In genomic region chr17:81917565-81918332, GRCh38 we compare ENCODE assay signal across 1 cellular context.
TF ChIP-seq lines count a peak whose summit lies in the region.

Gene SIRT7 (minus strand): TSS chr17:81918176. CDS start chr17:81918131, 45 bp downstream.

TF ChIP-seq in HepG2, 621 proteins besides CTCF, POLR2A, EP300 and RAD21 (continued from another document and continues in another):
- TF ChIP-seq PAXIP1 (CRISPR knock-in tag; conservative IDR thresholded peaks at IDR 0.05), result no peak
- TF ChIP-seq ZNF431 (CRISPR knock-in tag; IDR thresholded peaks at IDR 0.05; ENCODE audit: borderline replicate concordance, low read depth), result peak; percentile 54; the same call in 1 of the 2 replicates
- no peak for TF ChIP-seq ZNF33A (CRISPR knock-in tag; IDR thresholded peaks at IDR 0.05; ENCODE audit: borderline replicate concordance)
- TF ChIP-seq RERE (CRISPR knock-in tag; IDR thresholded peaks at IDR 0.05; ENCODE audit: low read depth), result no peak
- TF ChIP-seq HOXA7 (CRISPR knock-in tag; IDR thresholded peaks at IDR 0.05), result no peak
- TF ChIP-seq ARID5B (CRISPR knock-in tag; IDR thresholded peaks at IDR 0.05), result no peak; the same call in 1 of the 2 replicates
- no peak for TF ChIP-seq SRF (IDR thresholded peaks at IDR 0.05; ENCODE audit: low read depth, low read length)
- TF ChIP-seq CENPT (CRISPR knock-in tag; IDR thresholded peaks at IDR 0.05; ENCODE audit: low read depth), result peak; percentile 77; the same call in 1 of the 2 replicates
- TF ChIP-seq U2AF2 (IDR thresholded peaks at IDR 0.05; ENCODE audit: low read depth, low read length), result no peak
- TF ChIP-seq REL (CRISPR knock-in tag; conservative IDR thresholded peaks at IDR 0.05), result no peak
- TF ChIP-seq ZNF556 (CRISPR knock-in tag; IDR thresholded peaks at IDR 0.05; ENCODE audit: borderline replicate concordance), result peak; percentile 56; the same call in 1 of the 2 replicates
- TF ChIP-seq PRDM15 (CRISPR knock-in tag; IDR thresholded peaks at IDR 0.05), result no peak
- TF ChIP-seq NFIB (CRISPR knock-in tag; IDR thresholded peaks at IDR 0.05; ENCODE audit: borderline replicate concordance), result no peak
- TF ChIP-seq ADNP (CRISPR knock-in tag; IDR thresholded peaks at IDR 0.05), result no peak
- TF ChIP-seq JDP2 (CRISPR knock-in tag; IDR thresholded peaks at IDR 0.05; ENCODE audit: borderline replicate concordance), result no peak; the same call in 1 of the 2 replicates
- no peak for TF ChIP-seq RCOR2 (CRISPR knock-in tag; IDR thresholded peaks at IDR 0.05)
- TF ChIP-seq ATF7-NPFF (CRISPR knock-in tag; IDR thresholded peaks at IDR 0.05; ENCODE audit: low read depth), result peak; percentile 44
- TF ChIP-seq ZNF644 (CRISPR knock-in tag; IDR thresholded peaks at IDR 0.05; ENCODE audit: low read depth), result no peak
- no peak for TF ChIP-seq ZNF547 (CRISPR knock-in tag; IDR thresholded peaks at IDR 0.05)
- TF ChIP-seq ZNF75D (CRISPR knock-in tag; IDR thresholded peaks at IDR 0.05; ENCODE audit: borderline replicate concordance), result no peak
- no peak for TF ChIP-seq NR2F6 (IDR thresholded peaks at IDR 0.05)
- TF ChIP-seq NR2F6 (CRISPR knock-in tag; IDR thresholded peaks at IDR 0.05), result no peak
- TF ChIP-seq FOXO4 (CRISPR knock-in tag; conservative IDR thresholded peaks at IDR 0.05), result no peak
- peak; percentile 31; the same call in 1 of the 2 replicates for TF ChIP-seq ERF (CRISPR knock-in tag; IDR thresholded peaks at IDR 0.05)
- no peak for TF ChIP-seq RFX3 (CRISPR knock-in tag; IDR thresholded peaks at IDR 0.05)
- TF ChIP-seq MTA3 (CRISPR knock-in tag; IDR thresholded peaks at IDR 0.05), result no peak
- TF ChIP-seq MXI1 (IDR thresholded peaks at IDR 0.05; ENCODE audit: borderline replicate concordance, low read depth, low read length), result peak; percentile 69; the same call in 1 of the 3 replicates
- no peak for TF ChIP-seq NCOA1 (CRISPR knock-in tag; IDR thresholded peaks at IDR 0.05)
- TF ChIP-seq ZNF468 (CRISPR knock-in tag; IDR thresholded peaks at IDR 0.05), result no peak
- no peak for TF ChIP-seq ZNF264 (CRISPR knock-in tag; IDR thresholded peaks at IDR 0.05)
- TF ChIP-seq SRSF9 (IDR thresholded peaks at IDR 0.05; ENCODE audit: borderline replicate concordance, insufficient read depth, low read depth, low read length, poor library complexity, severe bottlenecking), result no peak
- TF ChIP-seq THRA (CRISPR knock-in tag; IDR thresholded peaks at IDR 0.05; ENCODE audit: borderline replicate concordance), result peak; percentile 40; the same call in 1 of the 2 replicates
- 0 out of 2 replicates have a peak, but pooled peaks have one; percentile 16 for TF ChIP-seq MTA1 (CRISPR knock-in tag; IDR thresholded peaks at IDR 0.05; ENCODE audit: borderline replicate concordance)
- no peak for TF ChIP-seq LRRFIP1 (CRISPR knock-in tag; conservative IDR thresholded peaks at IDR 0.05)
- TF ChIP-seq TP53 (CRISPR knock-in tag; conservative IDR thresholded peaks at IDR 0.05), result no peak
- peak; percentile 56; the same call in 1 of the 2 replicates for TF ChIP-seq ZNF441 (CRISPR knock-in tag; IDR thresholded peaks at IDR 0.05; ENCODE audit: borderline replicate concordance)
- TF ChIP-seq GATA4 (IDR thresholded peaks at IDR 0.05; ENCODE audit: borderline replicate concordance, low read depth), result no peak
- peak; percentile 94 for TF ChIP-seq HNRNPLL (IDR thresholded peaks at IDR 0.05; ENCODE audit: low read depth, low read length, poor library complexity, severe bottlenecking)
- TF ChIP-seq ZNF331 (CRISPR knock-in tag; IDR thresholded peaks at IDR 0.05), result no peak
